In the genomic region with DNA sequence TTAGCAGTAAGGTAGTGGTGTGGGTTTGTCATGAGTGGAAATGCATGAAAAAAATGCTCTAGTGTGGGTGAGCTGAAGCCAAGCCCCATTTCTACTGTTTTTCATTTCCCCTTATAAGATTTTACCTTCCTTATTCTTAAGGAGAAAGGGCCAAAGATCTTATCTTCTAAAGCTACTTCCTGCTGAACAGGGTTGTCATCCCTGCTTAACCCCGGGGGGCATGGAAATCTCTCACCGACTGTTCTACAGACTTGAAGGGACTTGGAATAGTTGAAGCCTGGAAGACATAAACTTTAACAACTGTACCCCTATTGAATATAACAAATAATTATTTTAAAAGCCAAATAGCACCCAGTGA, we compare ENCODE assay signal across 15 cellular contexts. TPM values are rescaled to one million over a fixed set of nuclear protein-coding genes. Genes with fewer than 3 reads are reported as not detected.
DNase-seq lines count a peak whose midpoint lies in the region; ATAC-seq and TF ChIP-seq lines count a peak whose summit lies in the region.
"Had no signal": no experiment of that assay in that cellular context is flagged by ENCODE, and none has a peak within 500 bp of the region (broad histone marks: within the 10 kb centered on the region; RNA-seq: fewer than 3 reads in every experiment).

No MANE protein-coding gene starts in this region.

- no peaks in the 10 kb centered on the region for H3K27me3 Mint-ChIP-seq in CD4-positive, alpha-beta T cell

- H3K36me3 Mint-ChIP-seq in CD4-positive, alpha-beta T cell (ENCODE audit: low read depth), result peaks cover 20% of the 10 kb centered on the region

- no peak overlapping the region for H3K27ac ChIP-seq in CD4-positive, alpha-beta T cell (ENCODE audit: low read depth, low read length)
- H3K27ac ChIP-seq in GM23248 (no peak overlapping the region), mesodermal cell (ENCODE audit: low read depth, low read length, severe bottlenecking) (peak overlapping the region; percentile 19), stomach (no peak overlapping the region)
- H3K27ac ChIP-seq: coronary artery, esophagus squamous epithelium had no signal

- peak overlapping the region; percentile 19; the same call in 1 of the 2 replicates for H2AFZ ChIP-seq in GM23248

- H3K4me1 Mint-ChIP-seq in CD4-positive, alpha-beta T cell (ENCODE audit: low read depth), result peaks cover 54% of the 10 kb centered on the region

- H3K27me3 ChIP-seq in CD4-positive, alpha-beta T cell (ENCODE audit: control insufficient read depth, insufficient read depth, low read length), result no peaks in the 10 kb centered on the region
- no peaks in the 10 kb centered on the region for H3K27me3 ChIP-seq in GM23248 (replicated peaks; ENCODE audit: insufficient read depth)
- H3K27me3 ChIP-seq in stomach, result no peaks in the 10 kb centered on the region
- H3K27me3 ChIP-seq: esophagus squamous epithelium had no signal

- no peak for TF ChIP-seq CTCF in CD4-positive, alpha-beta T cell (IDR thresholded peaks at IDR 0.05)
- no peak for TF ChIP-seq CTCF in stomach (IDR thresholded peaks at IDR 0.05)

- no peak for TF ChIP-seq POLR2A in stomach (IDR thresholded peaks at IDR 0.05)

- no peak for TF ChIP-seq EP300 in stomach (IDR thresholded peaks at IDR 0.05)

- H3K4me1 ChIP-seq in GM23248 (ENCODE audit: insufficient read depth) (peaks cover 19% of the 10 kb centered on the region), mesodermal cell (ENCODE audit: control insufficient read depth, insufficient read depth, low read length, poor library complexity, severe bottlenecking) (peaks cover 7% of the 10 kb centered on the region), stomach (peaks cover 20 to 43% (median 34%) of the 10 kb centered on the region in 4 donors)

- DNase-seq in CD4-positive, alpha-beta T cell, result no peak
- no peak for DNase-seq in GM23248
- DNase-seq in RPMI7951 (ENCODE audit: low read depth), result peak; percentile 47
- no peak for DNase-seq in DMS114 treated with DMSO at 0.1 percent for 48 hours (lab: John Stamatoyannopoulos, UW; ENCODE audit: unreplicated experiment)
- no peak for DNase-seq in stomach
- DNase-seq in DMS79 (lab: John Stamatoyannopoulos, UW), result no peak
- DNase-seq: activated effector memory CD4-positive, alpha-beta T cell treated with anti-CD3 and anti-CD28 coated beads, Interleukin-2, amount 50 U/mL, for 16 hours; esophagus squamous epithelium; GOT3; head of caudate nucleus; IMR-90; NCI-H187; NCI-H524 had no signal

- H3K9me2 ChIP-seq in GM23248 (ENCODE audit: insufficient read depth), result no peaks in the 10 kb centered on the region

- ATAC-seq in CD4-positive, alpha-beta T cell (ENCODE audit: poor library complexity), result no peak

- H3K9ac ChIP-seq in GM23248, result no peak overlapping the region

- no peaks in the 10 kb centered on the region for H3K9me3 ChIP-seq in CD4-positive, alpha-beta T cell (ENCODE audit: control insufficient read depth, low read length)
- H3K9me3 ChIP-seq in GM23248 (ENCODE audit: low read depth) (no peaks in the 10 kb centered on the region), mesodermal cell (ENCODE audit: control insufficient read depth, low read length) (no peaks in the 10 kb centered on the region), stomach (no peaks in the 10 kb centered on the region)
- H3K9me3 ChIP-seq: esophagus squamous epithelium had no signal

- H4K20me1 ChIP-seq in GM23248 (ENCODE audit: insufficient read depth), result no peaks in the 10 kb centered on the region

- in situ Hi-C loops in GM23248 (cut with MboI), result no loop called here

- intact Hi-C loops in CD4-positive, alpha-beta T cell (cut with DNase I, micrococcal nuclease), result no loop called here
- intact Hi-C loops in stomach (cut with DNase I; ENCODE audit: low total_unique reads), result no loop called here

- H3K79me2 ChIP-seq in GM23248 (ENCODE audit: insufficient read depth), result peaks cover 30% of the 10 kb centered on the region

- peak overlapping the region; percentile 60 for H3K4me3 Mint-ChIP-seq in CD4-positive, alpha-beta T cell

- POLR2A ChIA-PET in CD4-positive, alpha-beta T cell (lab: Charles Lee), result interaction anchor here (5.9 kb wide), 1 partner anchor 19 kb away, joined by 56 read pairs; a partner anchor contains a TSS

- peak overlapping the region; percentile 86 for H3K27ac Mint-ChIP-seq in CD4-positive, alpha-beta T cell

- no peaks in the 10 kb centered on the region for H3K9me3 Mint-ChIP-seq in CD4-positive, alpha-beta T cell

- no peak overlapping the region for H3K4me2 ChIP-seq in GM23248 (ENCODE audit: unreplicated experiment)

- no peaks in the 10 kb centered on the region for H3K36me3 ChIP-seq in GM23248 (ENCODE audit: low read depth)
- H3K36me3 ChIP-seq in mesodermal cell (ENCODE audit: control insufficient read depth, insufficient read depth, low read length), result peaks cover 4% of the 10 kb centered on the region
- H3K36me3 ChIP-seq in stomach, result no peaks in the 10 kb centered on the region
- H3K36me3 ChIP-seq: esophagus squamous epithelium had no signal

- CTCF ChIA-PET in CD4-positive, alpha-beta T cell (lab: Charles Lee), result interaction anchor here (4.0 kb wide), 1 partner anchor 19 kb away, joined by 21 read pairs; a partner anchor contains a TSS

- H3K4me3 ChIP-seq in GM23248, result no peak overlapping the region
- no peak overlapping the region for H3K4me3 ChIP-seq in mesodermal cell (ENCODE audit: extremely low read depth, insufficient read depth, low read length, poor library complexity, severe bottlenecking)
- no peak overlapping the region for H3K4me3 ChIP-seq in stomach
- H3K4me3 ChIP-seq: coronary artery, esophagus squamous epithelium had no signal

- H3F3A ChIP-seq in GM23248 (ENCODE audit: insufficient read depth), result peaks cover 21% of the 10 kb centered on the region

- WGBS in GM23248 (ENCODE audit: low coverage in 1 of 2, low lambda C conversion rate in 2 of 2, missing lambda C conversion rate in 2 of 2), 2 experiments, result 32 to 44% methylated on average over 2 of the region's 2 CpGs
- 33% methylated on average over 1 of the region's 2 CpGs; no CpG with 5 or more reads in 1 of the 2 experiments for WGBS in mesodermal cell (ENCODE audit: insufficient coverage in 2 of 2), 2 experiments
- WGBS in stomach, 5 donors, result 31 to 38% (median 33%) methylated on average over 2 of the region's 2 CpGs

RNA-seq across cellular contexts. Expression of a gene that starts 1.6 kb away (rescaled TPM):
- total RNA-seq in CD4-positive, alpha-beta T cell, result 10 to 100 TPM; 39.5 to 43.5 TPM
- total RNA-seq in GM23248 (2014; rRNA removed; shearing (Covaris generic)), result 110 and 286 TPM in 2 replicates
- polyA plus RNA-seq in GM23248 (2016; fragmentation: Nextera tagmentation; extraction: Ambion mirVana) (74.9 and 76.8 TPM in 2 replicates), stomach (10 to 100 TPM in 2 of 3 donors, 1 to 10 TPM in 1; 8.7 to 31.2 (median 27.4) TPM)
- 90.1 and 94.2 TPM in 2 replicates for total RNA-seq in RPMI7951 (2014; rRNA removed; shearing (Covaris generic))
- polyA plus RNA-seq in mesodermal cell (2013, experiment 1 of 2), result 55.8 TPM
- 64.6 TPM for polyA plus RNA-seq in mesodermal cell (2013, experiment 2 of 2)
- total RNA-seq in stomach, result 100 to 1,000 TPM in 1 of 5 donors, 10 to 100 TPM in 3, 1 to 10 TPM in 1; 4.1 to 101 (median 31.0) TPM

RNA-seq across cellular contexts. Expression of a gene that starts 19.3 kb away (rescaled TPM):
- total RNA-seq in CD4-positive, alpha-beta T cell, result 10 to 100 TPM; 34.5 to 42.8 TPM
- 15.0 and 15.4 TPM in 2 replicates for total RNA-seq in GM23248 (2014; rRNA removed; shearing (Covaris generic))
- polyA plus RNA-seq in GM23248 (2016; fragmentation: Nextera tagmentation; extraction: Ambion mirVana) (26.6 and 27.1 TPM in 2 replicates), stomach (10 to 100 TPM; 11.0 to 13.6 (median 11.0) TPM)
- 11.9 and 19.6 TPM in 2 replicates for total RNA-seq in RPMI7951 (2014; rRNA removed; shearing (Covaris generic))
- 25.7 TPM for polyA plus RNA-seq in mesodermal cell (2013, experiment 1 of 2)
- 26.4 TPM for polyA plus RNA-seq in mesodermal cell (2013, experiment 2 of 2)
- 10 to 100 TPM in 4 of 5 donors, 1 to 10 TPM in 1; 8.0 to 30.9 (median 19.1) TPM for total RNA-seq in stomach

RNA-seq across cellular contexts. Expression of a gene that starts 49.3 kb away (rescaled TPM):
- total RNA-seq in CD4-positive, alpha-beta T cell, result 10 to 100 TPM; 55.9 TPM
- total RNA-seq in GM23248 (2014; rRNA removed; shearing (Covaris generic)), result 208 and 315 TPM in 2 replicates
- polyA plus RNA-seq in GM23248 (2016; fragmentation: Nextera tagmentation; extraction: Ambion mirVana) (259 and 275 TPM in 2 replicates), stomach (10 to 100 TPM; 63.3 to 78.5 (median 67.3) TPM)
- total RNA-seq in RPMI7951 (2014; rRNA removed; shearing (Covaris generic)), result 157 and 175 TPM in 2 replicates
- polyA plus RNA-seq in mesodermal cell (2013, experiment 1 of 2), result 173 TPM
- polyA plus RNA-seq in mesodermal cell (2013, experiment 2 of 2), result 169 TPM
- total RNA-seq in stomach, result 10 to 100 TPM in 3 of 5 donors, 1 to 10 TPM in 2; 4.7 to 46.4 (median 19.4) TPM
